ENCODE assay signal across 10 cellular contexts in genomic region chr1:6002714-6003501, GRCh38. TPM values are rescaled to one million over a fixed set of nuclear protein-coding genes. Genes with fewer than 3 reads are reported as not detected.
A peak's percentile ranks its signal among the peaks of the same experiment; 100 is the strongest.
DNase-seq lines count a peak whose midpoint lies in the region; ATAC-seq lines count a peak whose summit lies in the region.
"Had no signal": no experiment of that assay in that cellular context is flagged by ENCODE, and none has a peak within 500 bp of the region (broad histone marks: within the 10 kb centered on the region; RNA-seq: fewer than 3 reads in every experiment).

No MANE protein-coding gene starts in this region.

- no peak overlapping the region for H3K4me3 Mint-ChIP-seq in stimulated activated naive CD8-positive, alpha-beta T cell treated with anti-CD3 and anti-CD28 coated beads, Interleukin-15, amount 100 ng/mL, for 72 hours
- peak overlapping the region in 4 of 10 donors; percentile 18 to 89 (median 43) for H3K4me3 Mint-ChIP-seq in naive thymus-derived CD8-positive, alpha-beta T cell

- no peaks in the 10 kb centered on the region for H3K36me3 ChIP-seq in ectodermal cell (ENCODE audit: control insufficient read depth, insufficient read depth, low read length)

- H3K4me1 Mint-ChIP-seq in stimulated activated naive CD8-positive, alpha-beta T cell treated with anti-CD3 and anti-CD28 coated beads, Interleukin-15, amount 100 ng/mL, for 72 hours = peaks cover 66% of the 10 kb centered on the region
- H3K4me1 Mint-ChIP-seq in naive thymus-derived CD8-positive, alpha-beta T cell = peaks cover 25 to 71% (median 52%) of the 10 kb centered on the region in 4 donors

- no peaks in the 10 kb centered on the region for H3K27me3 ChIP-seq in ectodermal cell (ENCODE audit: control insufficient read depth, insufficient read depth, low read length, poor library complexity, severe bottlenecking)

- no peak overlapping the region for H3K4me3 ChIP-seq in ectodermal cell (ENCODE audit: insufficient read depth, low read depth, low read length)

- no peaks in the 10 kb centered on the region for H3K36me3 Mint-ChIP-seq in naive thymus-derived CD8-positive, alpha-beta T cell

- no peaks in the 10 kb centered on the region for H3K9me3 Mint-ChIP-seq in stimulated activated naive CD8-positive, alpha-beta T cell treated with anti-CD3 and anti-CD28 coated beads, Interleukin-15, amount 100 ng/mL, for 72 hours
- no peaks in the 10 kb centered on the region for H3K9me3 Mint-ChIP-seq in naive thymus-derived CD8-positive, alpha-beta T cell

- peak overlapping the region; percentile 59 for H3K27ac ChIP-seq in ectodermal cell (ENCODE audit: insufficient read depth, low read depth, low read length, poor library complexity, severe bottlenecking)
- H3K27ac ChIP-seq: epithelial cell of prostate had no signal

- POLR2A ChIA-PET in naive thymus-derived CD8-positive, alpha-beta T cell (lab: Charles Lee) = interaction anchor here (0.9 to 1.4 kb wide), 3 partner anchors 9 to 24 kb away, joined by 3 to 10 read pairs (median 3); partner anchors contain the start of gene NPHP4

- 49% methylated on average over 33 of the region's 33 CpGs for WGBS in ectodermal cell, 2 experiments

- H3K27me3 Mint-ChIP-seq in stimulated activated naive CD8-positive, alpha-beta T cell treated with anti-CD3 and anti-CD28 coated beads, Interleukin-15, amount 100 ng/mL, for 72 hours = no peaks in the 10 kb centered on the region
- no peaks in the 10 kb centered on the region for H3K27me3 Mint-ChIP-seq in naive thymus-derived CD8-positive, alpha-beta T cell

- no peak for DNase-seq in stimulated activated naive CD8-positive, alpha-beta T cell treated with anti-CD3 and anti-CD28 coated beads, Interleukin-15, amount 100 ng/mL, for 72 hours
- DNase-seq in stimulated activated naive CD8-positive, alpha-beta T cell treated with anti-CD3 and anti-CD28 coated beads, Interleukin-15, Interleukin-2, amounts not matched to agents 100 U/mL and 50 U/mL, for 24 hours = no peak
- no peak for DNase-seq in naive thymus-derived CD8-positive, alpha-beta T cell
- DNase-seq in stimulated activated naive CD4-positive, alpha-beta T cell (lab: John Stamatoyannopoulos, UW) = no peak
- no peak for DNase-seq in NOMO-1 treated with dmso at 0.1 percent for 144 hours (lab: John Stamatoyannopoulos, UW; ENCODE audit: unreplicated experiment)
- no peak for DNase-seq in activated CD4-positive, alpha-beta T cell treated with anti-CD3 and anti-CD28 coated beads, Interleukin-2, amount 50 U/mL, for 4 hours
- DNase-seq: stimulated activated CD4-positive, alpha-beta T cell treated with anti-CD3 and anti-CD28 coated beads, Interleukin-1b, Interleukin-23, amount 100 ng/mL, for 48 hours had no signal

- peak; percentile 25 for ATAC-seq in stimulated activated naive CD8-positive, alpha-beta T cell treated with anti-CD3 and anti-CD28 coated beads, Interleukin-15, amount 100 ng/mL, for 72 hours
- ATAC-seq in stimulated activated naive CD8-positive, alpha-beta T cell treated with anti-CD3 and anti-CD28 coated beads, Interleukin-15, Interleukin-2, amounts not matched to agents 100 U/mL and 50 U/mL, for 24 hours = no peak
- peak in 1 of 2 donors; percentile 47 for ATAC-seq in naive thymus-derived CD8-positive, alpha-beta T cell
- ATAC-seq in GM19397 (IDR thresholded peaks at IDR 0.05; ENCODE audit: unreplicated experiment) = no peak

- H3K9me3 ChIP-seq in ectodermal cell (ENCODE audit: control insufficient read depth, low read length) = no peaks in the 10 kb centered on the region

- H3K4me1 ChIP-seq in ectodermal cell (ENCODE audit: control insufficient read depth, insufficient read depth, low read length) = peaks cover 55% of the 10 kb centered on the region

- H3K27ac Mint-ChIP-seq in stimulated activated naive CD8-positive, alpha-beta T cell treated with anti-CD3 and anti-CD28 coated beads, Interleukin-15, amount 100 ng/mL, for 72 hours = peak overlapping the region in 1 of 2 donors; percentile 69
- H3K27ac Mint-ChIP-seq in naive thymus-derived CD8-positive, alpha-beta T cell = peak overlapping the region in 6 of 10 donors; percentile 48 to 94 (median 66)

RNA-seq across cellular contexts. Expression of gene NPHP4, which starts 10.7 kb away (rescaled TPM):
- polyA plus RNA-seq in ectodermal cell (2013, experiment 1 of 4) = 19.6 TPM
- polyA plus RNA-seq in ectodermal cell (2013, experiment 2 of 4) = 22.0 TPM
- 15.7 TPM for polyA plus RNA-seq in ectodermal cell (2013, experiment 3 of 4)
- polyA plus RNA-seq in ectodermal cell (2013, experiment 4 of 4) = 18.4 TPM
- total RNA-seq in naive thymus-derived CD8-positive, alpha-beta T cell = 1 to 10 TPM; 6.2 to 6.3 TPM
- polyA plus RNA-seq in naive thymus-derived CD8-positive, alpha-beta T cell = under 1 TPM; 0.14 to 0.97 (median 0.22) TPM

RNA-seq across cellular contexts. Expression of gene KCNAB2, which starts 42.8 kb away (rescaled TPM):
- polyA plus RNA-seq in ectodermal cell (2013, experiment 1 of 4) = 7.4 TPM
- polyA plus RNA-seq in ectodermal cell (2013, experiment 2 of 4) = 10.3 TPM
- polyA plus RNA-seq in ectodermal cell (2013, experiment 3 of 4) = 6.8 TPM
- 8.1 TPM for polyA plus RNA-seq in ectodermal cell (2013, experiment 4 of 4)
- total RNA-seq in naive thymus-derived CD8-positive, alpha-beta T cell = 100 to 1,000 TPM; 189 to 190 TPM
- polyA plus RNA-seq in naive thymus-derived CD8-positive, alpha-beta T cell = 10 to 100 TPM; 17.8 to 46.6 (median 21.4) TPM
